Comparison of ENCODE assay signal across 31 cellular contexts in the genomic region with DNA sequence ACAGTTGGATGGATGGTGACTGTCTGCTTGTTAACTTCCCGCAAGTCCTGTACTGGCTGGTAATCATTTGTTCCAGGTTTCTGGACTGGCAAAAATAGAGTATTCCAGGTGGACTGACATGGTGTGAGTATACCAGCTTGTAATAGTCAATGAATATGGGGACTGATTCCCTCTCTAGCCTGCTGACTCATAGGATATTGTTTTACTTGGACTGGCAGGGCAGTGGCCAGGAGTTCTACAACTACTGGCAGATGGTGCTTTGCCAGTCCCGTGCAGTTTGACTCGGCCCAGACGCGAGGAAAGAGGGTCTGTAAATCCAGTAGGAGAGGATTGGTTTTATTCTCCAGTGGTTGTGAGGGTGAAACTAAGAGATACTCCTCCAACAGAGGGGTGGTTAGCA.
DNase-seq lines count a peak whose midpoint lies in the region; ATAC-seq, FAIRE-seq and TF ChIP-seq lines count a peak whose summit lies in the region.
"Had no signal": no experiment of that assay in that cellular context is flagged by ENCODE, and none has a peak within 500 bp of the region (broad histone marks: within the 10 kb centered on the region; RNA-seq: fewer than 3 reads in every experiment).

No MANE protein-coding gene starts in this region.

- no peak overlapping the region for H3K4me3 ChIP-seq in GM23338
- H3K4me3 ChIP-seq in fibroblast of mammary gland (ENCODE audit: control insufficient read depth, low read depth, low read length): no peak overlapping the region
- no peak overlapping the region for H3K4me3 ChIP-seq in skeletal muscle satellite cell (ENCODE audit: low read length)
- H3K4me3 ChIP-seq in vagina: no peak overlapping the region
- H3K4me3 ChIP-seq: breast epithelium, colonic mucosa, esophagus squamous epithelium, GM12878, ovary, right atrium auricular region, testis had no signal

- no peaks in the 10 kb centered on the region for H3K4me1 ChIP-seq in GM23338 (ENCODE audit: insufficient read depth)
- H3K4me1 ChIP-seq in skeletal muscle satellite cell (ENCODE audit: control insufficient read depth, insufficient read depth, low read length): peaks cover 7% of the 10 kb centered on the region
- no peaks in the 10 kb centered on the region for H3K4me1 ChIP-seq in vagina
- H3K4me1 ChIP-seq: breast epithelium, colonic mucosa, esophagus squamous epithelium, testis had no signal

- H3K4me2 ChIP-seq in GM23338 (no peak overlapping the region), skeletal muscle satellite cell (ENCODE audit: low read length) (peak overlapping the region; percentile 22)

- H3K9me2 ChIP-seq in GM23338 (ENCODE audit: insufficient read depth): no peaks in the 10 kb centered on the region

- no peak overlapping the region for H2AFZ ChIP-seq in GM23338

- no peak for TF ChIP-seq CTCF in GM23338 (conservative IDR thresholded peaks at IDR 0.05; ENCODE audit: low read depth in 2 of 2)
- TF ChIP-seq CTCF in fibroblast of mammary gland (conservative IDR thresholded peaks at IDR 0.05; ENCODE audit: control insufficient read depth, insufficient read depth, low read depth, low read length): no peak
- no peak for TF ChIP-seq CTCF in vagina (IDR thresholded peaks at IDR 0.05)

- H3K27ac Mint-ChIP-seq in GM23338: peak overlapping the region; percentile 5; the same call in 1 of the 2 replicates
- H3K27ac Mint-ChIP-seq: activated CD4-positive, alpha-beta T cell treated with anti-CD3 and anti-CD28 coated beads for 36 hours; CD4-positive, alpha-beta T cell; effector memory CD8-positive, alpha-beta T cell; natural killer cell treated with Interleukin-12 subunit alpha and Interleukin-12 subunit beta and Interleukin-15 and Interleukin-18, amount 100 ng/mL, for 72 hours; T-helper 1 cell treated with Interleukin-12 subunit alpha and Interleukin-12 subunit beta and Interleukin-4 antibody, amounts not matched to agents 30 μg/mL and 1 μg/mL, for 36 hours had no signal

- TF ChIP-seq POLR2A in vagina (IDR thresholded peaks at IDR 0.05) (no peak), GM12892 (IDR thresholded peaks at IDR 0.05; ENCODE audit: low read depth, low read length) (no peak)

- H3K9me3 ChIP-seq in skeletal muscle satellite cell (replicated peaks; ENCODE audit: low read length) (no peaks in the 10 kb centered on the region), vagina (no peaks in the 10 kb centered on the region)
- H3K9me3 ChIP-seq: breast epithelium, colonic mucosa, esophagus squamous epithelium, ovary, right atrium auricular region, testis had no signal

- H3K4me3 Mint-ChIP-seq in GM23338: no peak overlapping the region
- H3K4me3 Mint-ChIP-seq: activated CD4-positive, alpha-beta T cell treated with anti-CD3 and anti-CD28 coated beads for 36 hours; CD4-positive, alpha-beta T cell; effector memory CD8-positive, alpha-beta T cell; natural killer cell treated with Interleukin-12 subunit alpha and Interleukin-12 subunit beta and Interleukin-15 and Interleukin-18, amount 100 ng/mL, for 72 hours; T-helper 1 cell treated with Interleukin-12 subunit alpha and Interleukin-12 subunit beta and Interleukin-4 antibody, amounts not matched to agents 30 μg/mL and 1 μg/mL, for 36 hours had no signal

- H3K27me3 ChIP-seq in GM23338 (ENCODE audit: insufficient read depth): no peaks in the 10 kb centered on the region
- no peaks in the 10 kb centered on the region for H3K27me3 ChIP-seq in skeletal muscle satellite cell (ENCODE audit: control insufficient read depth, insufficient read depth, low read length)
- no peaks in the 10 kb centered on the region for H3K27me3 ChIP-seq in vagina
- H3K27me3 ChIP-seq: breast epithelium, colonic mucosa, esophagus squamous epithelium, ovary, right atrium auricular region, testis had no signal

- no peaks in the 10 kb centered on the region for H3F3A ChIP-seq in GM23338 (replicated peaks; ENCODE audit: low read depth)

- H3K79me2 ChIP-seq in GM23338 (replicated peaks; ENCODE audit: insufficient read depth): no peaks in the 10 kb centered on the region

- no peak overlapping the region for H3K27ac ChIP-seq in GM23338 (ENCODE audit: low read depth)
- H3K27ac ChIP-seq in vagina: no peak overlapping the region
- H3K27ac ChIP-seq: breast epithelium, colonic mucosa, esophagus squamous epithelium, HL-60, ovary, right atrium auricular region, testis had no signal

- H3K27me3 Mint-ChIP-seq in GM23338 (ENCODE audit: insufficient read depth, low read depth, poor library complexity): no peaks in the 10 kb centered on the region
- H3K27me3 Mint-ChIP-seq: activated CD4-positive, alpha-beta T cell treated with anti-CD3 and anti-CD28 coated beads for 36 hours; CD4-positive, alpha-beta T cell; natural killer cell treated with Interleukin-12 subunit alpha and Interleukin-12 subunit beta and Interleukin-15 and Interleukin-18, amount 100 ng/mL, for 72 hours had no signal

- no peak for ATAC-seq in GM23338
- ATAC-seq: activated CD4-positive, alpha-beta T cell treated with anti-CD3 and anti-CD28 coated beads for 36 hours; effector memory CD8-positive, alpha-beta T cell; GM12878; HCT116; left ventricle myocardium superior; natural killer cell treated with Interleukin-12 subunit alpha and Interleukin-12 subunit beta and Interleukin-15 and Interleukin-18, amount 100 ng/mL, for 72 hours had no signal

- intact Hi-C loops in vagina (cut with DNase I): no loop called here

- H3K4me1 Mint-ChIP-seq in GM23338: peaks cover 9% of the 10 kb centered on the region
- H3K4me1 Mint-ChIP-seq: activated CD4-positive, alpha-beta T cell treated with anti-CD3 and anti-CD28 coated beads for 36 hours had no signal

- FAIRE-seq in GM12892 (lab: Jason Lieb, UNC): no peak
- FAIRE-seq: GM12878, islet of Langerhans had no signal

- no peak overlapping the region for H3K9ac ChIP-seq in skeletal muscle satellite cell (ENCODE audit: low read depth, low read length)

- H3K9me3 Mint-ChIP-seq in GM23338: no peaks in the 10 kb centered on the region
- H3K9me3 Mint-ChIP-seq: CD4-positive, alpha-beta T cell; effector memory CD8-positive, alpha-beta T cell; natural killer cell treated with Interleukin-12 subunit alpha and Interleukin-12 subunit beta and Interleukin-15 and Interleukin-18, amount 100 ng/mL, for 72 hours; T-helper 1 cell treated with Interleukin-12 subunit alpha and Interleukin-12 subunit beta and Interleukin-4 antibody, amounts not matched to agents 30 μg/mL and 1 μg/mL, for 36 hours had no signal

- H4K20me1 ChIP-seq in GM23338 (replicated peaks; ENCODE audit: insufficient read depth): no peaks in the 10 kb centered on the region

- H3K36me3 ChIP-seq in GM23338 (ENCODE audit: insufficient read depth) (no peaks in the 10 kb centered on the region), skeletal muscle satellite cell (ENCODE audit: insufficient read depth, low read length) (no peaks in the 10 kb centered on the region), vagina (no peaks in the 10 kb centered on the region)
- H3K36me3 ChIP-seq: breast epithelium, colonic mucosa, esophagus squamous epithelium, ovary, right atrium auricular region had no signal

- no peaks in the 10 kb centered on the region for H3K36me3 Mint-ChIP-seq in GM23338 (ENCODE audit: low read depth)
- H3K36me3 Mint-ChIP-seq: natural killer cell treated with Interleukin-12 subunit alpha and Interleukin-12 subunit beta and Interleukin-15 and Interleukin-18, amount 100 ng/mL, for 72 hours had no signal

- DNase-seq in GM23338 (ENCODE audit: low spot score) (no peak), NCI-H69 (lab: John Stamatoyannopoulos, UW) (peak; percentile 13), fibroblast of mammary gland (ENCODE audit: low read depth) (peak; percentile 36), vagina (ENCODE audit: extremely low spot score in 2 of 2) (no peak), AG20443 (ENCODE audit: low spot score) (no peak), GM12892 (ENCODE audit: insufficient read length) (no peak)
- DNase-seq: activated CD4-positive, alpha-beta T cell treated with anti-CD3 and anti-CD28 coated beads for 36 hours; activated CD8-positive, alpha-beta memory T cell treated with anti-CD3 and anti-CD28 coated beads for 24 hours; activated gamma-delta T cell treated with Interleukin-2 at 50 U/mL for 16 hours; activated T-cell treated with anti-CD3 and anti-CD28 coated beads, Interleukin-2, amount 50 U/mL, for 1 hour; CD4-positive, alpha-beta T cell; colonic mucosa; DMS153; effector memory CD8-positive, alpha-beta T cell; esophagus squamous epithelium; left ventricle myocardium superior; NCI-H1417 treated with DMSO at 0.1 percent for 48 hours; NCI-H526; ovary; stimulated activated CD4-positive, alpha-beta T cell treated with anti-CD3 and anti-CD28 coated beads, Interleukin-4, amount 100 ng/mL, for 24 hours; stimulated activated naive CD4-positive, alpha-beta T cell; testis had no signal

TF ChIP-seq in GM23338, 12 proteins besides CTCF, POLR2A, EP300 and RAD21 (continues in another document):
- TF ChIP-seq POLR2AphosphoS5 (IDR thresholded peaks at IDR 0.05; ENCODE audit: low read depth): no peak
- TF ChIP-seq ZNF114 (CRISPR knock-in tag; IDR thresholded peaks at IDR 0.05): no peak

Comparison
In these comparisons a context has a peak if more than half of its experiments do, and no peak if none do; other contexts are left out.
1. DNase-seq: peak in NCI-H69 (single experiment) and fibroblast of mammary gland (single experiment); none in GM23338 (single experiment), vagina (0 of 2), AG20443 (single experiment) and GM12892 (single experiment).